ENCODE assay signal across 17 cellular contexts in genomic region chr22:39712938-39713525, GRCh38.
"Had no signal": no experiment of that assay in that cellular context is flagged by ENCODE, and none has a peak within 500 bp of the region (broad histone marks: within the 10 kb centered on the region; RNA-seq: fewer than 3 reads in every experiment).

No MANE protein-coding gene starts in this region.

- DNase-seq: activated CD4-positive, alpha-beta T cell treated with anti-CD3 and anti-CD28 coated beads, Interleukin-2, amount 50 U/mL, for 4 hours; activated naive CD8-positive, alpha-beta T cell treated with anti-CD3 and anti-CD28 coated beads, Interleukin-2, amount 10 ng/mL, durations not matched to agents 7 days and 5 days; amygdala; endodermal cell; foreskin fibroblast; stimulated activated naive CD8-positive, alpha-beta T cell treated with anti-CD3 and anti-CD28 coated beads, Interleukin-15, amount 100 ng/mL, for 72 hours; SW 1271; T-helper 2 cell; trophoblast cell had no signal

- H3K27me3 ChIP-seq: hepatocyte, right atrium auricular region had no signal

- H3K9me3 Mint-ChIP-seq: activated naive CD8-positive, alpha-beta T cell treated with anti-CD3 and anti-CD28 coated beads, Interleukin-2, amount 10 ng/mL, durations not matched to agents 7 days and 5 days; endodermal cell; mesothelial cell of epicardium; nephron; stimulated activated naive CD8-positive, alpha-beta T cell treated with anti-CD3 and anti-CD28 coated beads, Interleukin-15, amount 100 ng/mL, for 72 hours had no signal

- H3K4me1 Mint-ChIP-seq: activated naive CD8-positive, alpha-beta T cell treated with anti-CD3 and anti-CD28 coated beads, Interleukin-2, amount 10 ng/mL, durations not matched to agents 7 days and 5 days; stimulated activated naive CD8-positive, alpha-beta T cell treated with anti-CD3 and anti-CD28 coated beads, Interleukin-15, amount 100 ng/mL, for 72 hours had no signal

- H3K27ac Mint-ChIP-seq: activated naive CD8-positive, alpha-beta T cell treated with anti-CD3 and anti-CD28 coated beads, Interleukin-2, amount 10 ng/mL, durations not matched to agents 7 days and 5 days; endodermal cell; mesothelial cell of epicardium; nephron had no signal

- H3K36me3 ChIP-seq: prostate gland, right atrium auricular region had no signal

- H3K4me3 Mint-ChIP-seq: activated naive CD8-positive, alpha-beta T cell treated with anti-CD3 and anti-CD28 coated beads, Interleukin-2, amount 10 ng/mL, durations not matched to agents 7 days and 5 days; endodermal cell; mesothelial cell of epicardium; nephron; stimulated activated naive CD8-positive, alpha-beta T cell treated with anti-CD3 and anti-CD28 coated beads, Interleukin-15, amount 100 ng/mL, for 72 hours had no signal

- H3K4me2 ChIP-seq: hepatocyte had no signal

- H3K4me1 ChIP-seq: prostate gland, right atrium auricular region had no signal

- H3K27ac ChIP-seq: epithelial cell of prostate, hepatocyte, prostate gland, right atrium auricular region, VCaP had no signal

- H3K9me3 ChIP-seq: prostate gland, right atrium auricular region had no signal

- H3K4me3 ChIP-seq: hepatocyte, lung, prostate gland, right atrium auricular region had no signal

- H3K36me3 Mint-ChIP-seq: activated naive CD8-positive, alpha-beta T cell treated with anti-CD3 and anti-CD28 coated beads, Interleukin-2, amount 10 ng/mL, durations not matched to agents 7 days and 5 days; mesothelial cell of epicardium had no signal

- ATAC-seq: stimulated activated naive CD8-positive, alpha-beta T cell treated with anti-CD3 and anti-CD28 coated beads, Interleukin-15, amount 100 ng/mL, for 72 hours had no signal

- H2AFZ ChIP-seq: hepatocyte had no signal
